In genomic region chr1:61285371-61285885, GRCh38 we compare ENCODE assay signal across 1 cellular context.
TF ChIP-seq lines count a peak whose summit lies in the region.

No MANE protein-coding gene starts in this region.

TF ChIP-seq in GM23338, 12 proteins besides CTCF, POLR2A, EP300 and RAD21:
- TF ChIP-seq ZNF462 (CRISPR knock-in tag; IDR thresholded peaks at IDR 0.05): no peak
